13 cellular contexts compared by ENCODE assay signal in the genomic region with DNA sequence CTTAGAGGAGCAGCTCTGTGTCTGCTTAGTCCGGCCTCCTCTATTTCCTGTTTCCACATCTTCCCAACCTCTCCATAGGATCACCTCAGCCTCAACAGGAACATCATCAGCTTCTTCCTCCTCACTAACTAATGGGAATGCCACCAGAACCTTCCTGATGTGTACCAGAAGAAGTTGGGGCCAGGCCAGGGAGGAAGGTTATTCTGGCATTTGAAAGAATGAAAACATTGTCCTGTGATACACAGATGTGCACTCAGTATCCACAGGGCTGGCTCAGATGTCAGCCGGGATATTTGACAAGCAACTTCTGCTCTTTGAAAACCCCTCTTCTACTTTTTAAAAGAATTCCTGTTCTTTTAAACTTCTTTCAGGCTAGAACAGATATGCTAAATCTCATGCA.
"Had no signal": no experiment of that assay in that cellular context is flagged by ENCODE, and none has a peak within 500 bp of the region (broad histone marks: within the 10 kb centered on the region; RNA-seq: fewer than 3 reads in every experiment).

No MANE protein-coding gene starts in this region.

- H3K4me3 ChIP-seq: dorsolateral prefrontal cortex, testis had no signal

- H3K4me3 Mint-ChIP-seq: activated naive CD8-positive, alpha-beta T cell; activated T-cell treated with anti-CD3 and anti-CD28 coated beads, Interleukin-2, amount 50 U/mL, for 4 hours; neural crest cell; stimulated activated naive CD8-positive, alpha-beta T cell treated with anti-CD3 and anti-CD28 coated beads, Interleukin-15, Interleukin-2, amounts not matched to agents 100 ng/mL and 50 ng/mL, for 24 hours had no signal

- H3K9me3 Mint-ChIP-seq: activated T-cell treated with anti-CD3 and anti-CD28 coated beads, Interleukin-2, amount 50 U/mL, for 4 hours; neural crest cell; stimulated activated naive CD8-positive, alpha-beta T cell treated with anti-CD3 and anti-CD28 coated beads, Interleukin-15, Interleukin-2, amounts not matched to agents 100 ng/mL and 50 ng/mL, for 24 hours had no signal

- H3K36me3 Mint-ChIP-seq: activated naive CD8-positive, alpha-beta T cell had no signal

- ATAC-seq: activated CD4-positive, CD25-positive, alpha-beta regulatory T cell treated with anti-CD3 and anti-CD28 coated beads, Interleukin-2, amount 50 U/mL, for 24 hours; activated T-cell treated with anti-CD3 and anti-CD28 coated beads, Interleukin-2, amount 50 U/mL, for 4 hours had no signal

- H3K27ac Mint-ChIP-seq: activated naive CD8-positive, alpha-beta T cell; stimulated activated naive CD8-positive, alpha-beta T cell treated with anti-CD3 and anti-CD28 coated beads, Interleukin-15, Interleukin-2, amounts not matched to agents 100 ng/mL and 50 ng/mL, for 24 hours had no signal

- H3K27ac ChIP-seq: dorsolateral prefrontal cortex, testis had no signal

- H3K27me3 ChIP-seq: testis had no signal

- H3K9me3 ChIP-seq: testis had no signal

- DNase-seq: activated gamma-delta T cell; activated T-cell treated with anti-CD3 and anti-CD28 coated beads, Interleukin-2, amount 50 U/mL, for 4 hours; dorsolateral prefrontal cortex; glutamatergic neuron; mesendoderm; posterior cingulate gyrus; stimulated activated CD4-positive, alpha-beta T cell treated with anti-CD3 and anti-CD28 coated beads, Interleukin-2, amount 100 ng/mL, for 48 hours; stimulated activated CD8-positive, alpha-beta memory T cell treated with anti-CD3 and anti-CD28 coated beads, Interleukin-4, amount 100 ng/mL, for 48 hours; testis had no signal
